8 cellular contexts compared by ENCODE assay signal in the genomic region with DNA sequence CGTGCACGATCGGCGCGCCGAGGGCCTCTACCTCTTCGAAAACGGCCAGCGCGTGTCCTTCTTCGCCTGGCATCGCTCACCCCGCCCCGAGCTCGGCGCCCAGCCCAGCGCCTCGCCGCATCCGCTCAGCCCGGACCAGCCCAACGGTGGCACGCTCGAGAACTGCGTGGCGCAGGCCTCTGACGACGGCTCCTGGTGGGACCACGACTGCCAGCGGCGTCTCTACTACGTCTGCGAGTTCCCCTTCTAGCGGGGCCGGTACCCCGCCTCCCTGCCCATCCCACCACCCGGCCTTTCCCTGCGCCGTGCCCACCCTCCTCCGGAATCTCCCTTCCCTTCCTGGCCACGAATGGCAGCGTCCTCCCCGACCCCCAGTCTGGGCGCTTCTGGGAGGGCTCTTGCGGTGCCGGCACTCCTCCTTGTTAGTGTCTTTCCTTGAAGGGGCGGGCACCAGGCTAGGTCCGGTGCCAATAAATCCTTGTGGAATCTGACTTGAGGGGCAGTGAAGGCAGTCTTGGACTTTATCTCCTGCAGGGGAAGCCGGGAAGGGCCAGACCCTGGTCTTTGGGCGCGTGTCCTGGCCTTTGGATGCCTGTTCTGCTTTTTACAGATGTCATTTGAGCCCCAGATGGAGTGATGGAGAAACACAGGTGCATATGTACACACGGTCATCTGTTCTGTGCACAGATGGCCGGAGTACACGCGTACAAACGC. TPM values are rescaled to one million over a fixed set of nuclear protein-coding genes. Genes with fewer than 3 reads are reported as not detected.
DNase-seq lines count a peak whose midpoint lies in the region; ATAC-seq and TF ChIP-seq lines count a peak whose summit lies in the region.

No MANE protein-coding gene starts in this region.

- intact Hi-C loops in head of caudate nucleus (cut with DNase I) = no loop called here

- no peak for TF ChIP-seq CTCF in C4-2B (conservative IDR thresholded peaks at IDR 0.05)

- H3K4me1 ChIP-seq in iPS-15b (ENCODE audit: control insufficient read depth, insufficient read depth, low read length) = peaks cover 8% of the 10 kb centered on the region

- H3K4me3 Mint-ChIP-seq in stimulated activated naive CD8-positive, alpha-beta T cell treated with anti-CD3 and anti-CD28 coated beads, Interleukin-15, amount 100 ng/mL, for 72 hours = peak overlapping the region; percentile 77 to 85

- H3K27me3 ChIP-seq in iPS-15b (ENCODE audit: control insufficient read depth, insufficient read depth, low read length) = peaks cover 65% of the 10 kb centered on the region

- H3K36me3 ChIP-seq in iPS-15b (ENCODE audit: control insufficient read depth, insufficient read depth, low read length) = no peaks in the 10 kb centered on the region

- H3K27ac ChIP-seq in C4-2B = peak overlapping the region; percentile 82

- H3K9me3 Mint-ChIP-seq in activated naive CD4-positive, alpha-beta T cell treated with anti-CD3 and anti-CD28 coated beads, Interleukin-2, amount 50 U/mL, for 72 hours = peaks cover 0 to 6% of the 10 kb centered on the region in 2 donors
- H3K9me3 Mint-ChIP-seq in stimulated activated naive CD8-positive, alpha-beta T cell treated with anti-CD3 and anti-CD28 coated beads, Interleukin-15, amount 100 ng/mL, for 72 hours = no peaks in the 10 kb centered on the region

- H3K9ac ChIP-seq in iPS-15b (ENCODE audit: low read depth, low read length) = peak overlapping the region; percentile 38

- no peaks in the 10 kb centered on the region for H3K9me3 ChIP-seq in iPS-15b (ENCODE audit: control insufficient read depth, insufficient read depth, low read length)

- peak; percentile 14 for ATAC-seq in HG02571 (IDR thresholded peaks at IDR 0.05; ENCODE audit: unreplicated experiment)
- peak; percentile 48 to 58 for ATAC-seq in activated naive CD4-positive, alpha-beta T cell treated with anti-CD3 and anti-CD28 coated beads, Interleukin-2, amount 50 U/mL, for 72 hours
- peak; percentile 74 for ATAC-seq in stimulated activated naive CD8-positive, alpha-beta T cell treated with anti-CD3 and anti-CD28 coated beads, Interleukin-15, amount 100 ng/mL, for 72 hours

- H3K27ac Mint-ChIP-seq in activated naive CD4-positive, alpha-beta T cell treated with anti-CD3 and anti-CD28 coated beads, Interleukin-2, amount 50 U/mL, for 72 hours = peak overlapping the region; percentile 79 to 91
- H3K27ac Mint-ChIP-seq in stimulated activated naive CD8-positive, alpha-beta T cell treated with anti-CD3 and anti-CD28 coated beads, Interleukin-15, amount 100 ng/mL, for 72 hours = peak overlapping the region; percentile 78 to 98

- peak overlapping the region; percentile 63 for H3K4me3 ChIP-seq in iPS-15b (ENCODE audit: low read depth, low read length)

- DNase-seq in activated naive CD4-positive, alpha-beta T cell treated with anti-CD3 and anti-CD28 coated beads, Interleukin-2, amount 50 U/mL, for 72 hours (ENCODE audit: low spot score in 2 of 2) = no peak
- DNase-seq in stimulated activated naive CD8-positive, alpha-beta T cell treated with anti-CD3 and anti-CD28 coated beads, Interleukin-15, amount 100 ng/mL, for 72 hours = no peak
- DNase-seq in islet precursor cell = no peak
- no peak for DNase-seq in NCI-H510A (lab: John Stamatoyannopoulos, UW)
- no peak for DNase-seq in head of caudate nucleus

- peaks cover 8 to 18% of the 10 kb centered on the region in 2 donors for H3K36me3 Mint-ChIP-seq in activated naive CD4-positive, alpha-beta T cell treated with anti-CD3 and anti-CD28 coated beads, Interleukin-2, amount 50 U/mL, for 72 hours

- peaks cover 61% of the 10 kb centered on the region for H3K4me1 Mint-ChIP-seq in stimulated activated naive CD8-positive, alpha-beta T cell treated with anti-CD3 and anti-CD28 coated beads, Interleukin-15, amount 100 ng/mL, for 72 hours

- H3K27me3 Mint-ChIP-seq in stimulated activated naive CD8-positive, alpha-beta T cell treated with anti-CD3 and anti-CD28 coated beads, Interleukin-15, amount 100 ng/mL, for 72 hours = peaks cover 35% of the 10 kb centered on the region

RNA-seq across cellular contexts. Expression of gene CLEC11A, which starts 2.2 kb away (rescaled TPM):
- 1 to 10 TPM in 1 of 2 donors, under 1 TPM in 1; 0.55 to 1.6 TPM for total RNA-seq in activated naive CD4-positive, alpha-beta T cell treated with anti-CD3 and anti-CD28 coated beads, Interleukin-2, amount 50 U/mL, for 72 hours

RNA-seq across cellular contexts. Expression of gene SHANK1, which starts 5.8 kb away (rescaled TPM):
- total RNA-seq in activated naive CD4-positive, alpha-beta T cell treated with anti-CD3 and anti-CD28 coated beads, Interleukin-2, amount 50 U/mL, for 72 hours = under 1 TPM in 1 of 2 donors, not detected in 1; 0.14 TPM

RNA-seq across cellular contexts. Expression of gene GPR32, which starts 44.9 kb away (rescaled TPM):
- not detected for total RNA-seq in activated naive CD4-positive, alpha-beta T cell treated with anti-CD3 and anti-CD28 coated beads, Interleukin-2, amount 50 U/mL, for 72 hours

Comparison
In these comparisons a context has a peak if more than half of its experiments do, and no peak if none do; other contexts are left out.
1. ATAC-seq: peak in every context shown above with its lines; median percentile 74 in stimulated activated naive CD8-positive, alpha-beta T cell treated with anti-CD3 and anti-CD28 coated beads, Interleukin-15, amount 100 ng/mL, for 72 hours; 53 in activated naive CD4-positive, alpha-beta T cell treated with anti-CD3 and anti-CD28 coated beads, Interleukin-2, amount 50 U/mL, for 72 hours; 14 in HG02571.